8 cellular contexts compared by ENCODE assay signal in the genomic region with DNA sequence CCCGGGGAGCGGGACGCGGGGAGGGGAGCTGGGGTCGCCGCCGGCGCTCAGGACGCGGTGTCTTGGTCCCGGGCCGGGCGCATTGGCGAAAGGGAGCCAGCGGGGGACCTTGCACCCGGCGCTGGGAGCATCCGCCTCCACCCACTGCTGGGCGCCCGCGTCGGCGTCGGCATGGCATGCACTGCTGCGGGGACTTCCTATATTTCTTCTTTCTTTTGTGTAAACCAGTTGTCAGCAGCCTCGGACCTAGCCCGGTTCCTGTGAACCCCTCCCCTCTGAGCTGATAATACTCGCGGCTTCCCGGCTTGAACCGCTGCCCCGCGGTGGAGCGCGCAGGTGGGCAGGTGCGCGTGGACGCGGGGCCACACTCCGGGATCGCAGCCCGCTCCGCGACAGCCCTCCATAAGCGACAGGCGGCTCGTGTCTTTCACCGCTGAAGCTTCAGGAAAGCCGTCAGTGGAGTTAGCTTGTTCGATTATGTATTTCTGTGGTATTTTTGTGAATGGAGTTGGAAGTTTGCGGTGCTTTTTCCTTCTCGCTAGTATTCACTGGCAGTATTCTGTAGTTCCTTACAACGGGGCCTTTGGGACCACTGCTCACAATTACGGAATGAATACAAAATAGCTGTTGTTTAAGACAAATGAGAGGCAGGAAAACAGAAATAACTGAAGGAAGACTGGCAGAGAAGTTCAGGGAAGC. TPM values are rescaled to one million over a fixed set of nuclear protein-coding genes. Genes with fewer than 3 reads are reported as not detected.
A peak's percentile ranks its signal among the peaks of the same experiment; 100 is the strongest.
DNase-seq lines count a peak whose midpoint lies in the region; ATAC-seq, FAIRE-seq and TF ChIP-seq lines count a peak whose summit lies in the region.

No MANE protein-coding gene starts in this region.

- H3K4me3 ChIP-seq in A549 (peak overlapping the region; percentile 77), gastroesophageal sphincter (peak overlapping the region; percentile 46 to 89), ovary (peak overlapping the region; percentile 48)

- peak overlapping the region; percentile 70 to 92 for H3K27ac ChIP-seq in A549
- peak overlapping the region in 3 of 4 donors; percentile 15 to 75 (median 54) for H3K27ac ChIP-seq in gastroesophageal sphincter
- H3K27ac ChIP-seq in ovary, result no peak overlapping the region

- TF ChIP-seq RAD21 in A549 (conservative IDR thresholded peaks at IDR 0.05 in 1 of 2, IDR thresholded peaks at IDR 0.05 in 1 of 2), result no peak

- 2% methylated on average over 28 of the region's 54 CpGs for WGBS in A549 (ENCODE audit: missing lambda C conversion rate)
- WGBS in gastroesophageal sphincter (ENCODE audit: low coverage in 1 of 2), 2 donors, result 9 to 16% methylated on average over 2 to 4 of the region's 54 CpGs
- WGBS in ovary, 3 donors, result 1 to 2% (median 2%) methylated on average over 47 to 54 of the region's 54 CpGs

- H3K4me1 ChIP-seq in A549, result peaks cover 54% of the 10 kb centered on the region
- H3K4me1 ChIP-seq in gastroesophageal sphincter, result peaks cover 4 to 28% (median 4%) of the 10 kb centered on the region in 3 donors
- H3K4me1 ChIP-seq in ovary (ENCODE audit: insufficient read depth), result peaks cover 2% of the 10 kb centered on the region

- TF ChIP-seq CTCF in A549 (IDR thresholded peaks at IDR 0.05) (no peak), gastroesophageal sphincter (IDR thresholded peaks at IDR 0.05) (no peak), ovary (IDR thresholded peaks at IDR 0.05) (no peak)

- H3K36me3 ChIP-seq in gastroesophageal sphincter, result no peaks in the 10 kb centered on the region
- H3K36me3 ChIP-seq in ovary, result no peaks in the 10 kb centered on the region

- peaks cover 75% of the 10 kb centered on the region for H3K4me1 Mint-ChIP-seq in activated T-helper 1 cell treated with anti-CD3 and anti-CD28 coated beads, Interleukin-12 subunit alpha, Interleukin-12 subunit beta, Interleukin-2, Interleukin-4 antibody, amounts not matched to agents 30 ng/mL and 10 ng/mL and 1 ng/mL, durations not matched to agents 14 hours and 24 hours and 36 hours (ENCODE audit: low read depth)

- POLR2A ChIA-PET in A549 (lab: Yijun Ruan, JAX), result interaction anchor here (0.5 to 1.9 kb wide), 4 partner anchors 10 to 311 kb away, joined by 3 to 8 read pairs (median 4); partner anchors contain the start of gene MED21

- TF ChIP-seq POLR2A in A549 (IDR thresholded peaks at IDR 0.05; ENCODE audit: low read length) (no peak), gastroesophageal sphincter (IDR thresholded peaks at IDR 0.05) (no peak), ovary (IDR thresholded peaks at IDR 0.05) (no peak)

- CTCF ChIA-PET in A549 (lab: Yijun Ruan, JAX), result interaction anchor here (0.9 to 1.6 kb wide), 5 partner anchors 13 to 317 kb away, joined by 3 to 7 read pairs (median 4); partner anchors contain the start of gene MED21

- H3K36me3 Mint-ChIP-seq in activated T-helper 1 cell treated with anti-CD3 and anti-CD28 coated beads, Interleukin-12 subunit alpha, Interleukin-12 subunit beta, Interleukin-2, Interleukin-4 antibody, amounts not matched to agents 30 ng/mL and 10 ng/mL and 1 ng/mL, durations not matched to agents 14 hours and 24 hours and 36 hours (ENCODE audit: low read depth), result peaks cover 18% of the 10 kb centered on the region

- H3K9me3 ChIP-seq in A549 (no peaks in the 10 kb centered on the region), gastroesophageal sphincter (no peaks in the 10 kb centered on the region), ovary (no peaks in the 10 kb centered on the region)

- H3K27me3 ChIP-seq in gastroesophageal sphincter, result no peaks in the 10 kb centered on the region
- no peaks in the 10 kb centered on the region for H3K27me3 ChIP-seq in ovary

- H3K9me3 Mint-ChIP-seq in activated T-helper 1 cell treated with anti-CD3 and anti-CD28 coated beads, Interleukin-12 subunit alpha, Interleukin-12 subunit beta, Interleukin-2, Interleukin-4 antibody, amounts not matched to agents 30 ng/mL and 10 ng/mL and 1 ng/mL, durations not matched to agents 14 hours and 24 hours and 36 hours, result no peaks in the 10 kb centered on the region

- peak; percentile 21 to 28; a peak in 5 of 6 replicates for ATAC-seq in A549
- ATAC-seq in GM18517 (IDR thresholded peaks at IDR 0.05; ENCODE audit: unreplicated experiment), result peak; percentile 27
- peak; percentile 12 for ATAC-seq in HG03097 (IDR thresholded peaks at IDR 0.05; ENCODE audit: low FRiP score, unreplicated experiment)
- ATAC-seq in gastroesophageal sphincter, result peak; percentile 20

- FAIRE-seq in A549 (lab: Jason Lieb, UNC), result no peak

- peak overlapping the region; percentile 96 for H3K27ac Mint-ChIP-seq in activated T-helper 1 cell treated with anti-CD3 and anti-CD28 coated beads, Interleukin-12 subunit alpha, Interleukin-12 subunit beta, Interleukin-2, Interleukin-4 antibody, amounts not matched to agents 30 ng/mL and 10 ng/mL and 1 ng/mL, durations not matched to agents 14 hours and 24 hours and 36 hours

- TF ChIP-seq EP300 in A549 (IDR thresholded peaks at IDR 0.05) (no peak), gastroesophageal sphincter (IDR thresholded peaks at IDR 0.05) (no peak), ovary (IDR thresholded peaks at IDR 0.05) (no peak)

- H3K4me2 ChIP-seq in A549, result peak overlapping the region; percentile 92

- DNase-seq in A549 (ENCODE audit: low read depth in 1 of 2, low spot score in 1 of 2) (no peak), NOMO-1 treated with DMSO at 0.1 percent for 48 hours (lab: John Stamatoyannopoulos, UW; ENCODE audit: unreplicated experiment) (peak; percentile 58), ovary (peak in 4 of 5 donors; percentile 19 to 36 (median 20)), pons (ENCODE audit: low spot score) (no peak)
- peak; percentile 58 for DNase-seq in activated T-helper 1 cell treated with anti-CD3 and anti-CD28 coated beads, Interleukin-12 subunit alpha, Interleukin-12 subunit beta, Interleukin-2, Interleukin-4 antibody, amounts not matched to agents 30 ng/mL and 10 ng/mL and 1 ng/mL, durations not matched to agents 14 hours and 24 hours and 36 hours (ENCODE audit: low spot score)

- peak overlapping the region; percentile 99 for H3K4me3 Mint-ChIP-seq in activated T-helper 1 cell treated with anti-CD3 and anti-CD28 coated beads, Interleukin-12 subunit alpha, Interleukin-12 subunit beta, Interleukin-2, Interleukin-4 antibody, amounts not matched to agents 30 ng/mL and 10 ng/mL and 1 ng/mL, durations not matched to agents 14 hours and 24 hours and 36 hours

- H3K27me3 Mint-ChIP-seq in activated T-helper 1 cell treated with anti-CD3 and anti-CD28 coated beads, Interleukin-12 subunit alpha, Interleukin-12 subunit beta, Interleukin-2, Interleukin-4 antibody, amounts not matched to agents 30 ng/mL and 10 ng/mL and 1 ng/mL, durations not matched to agents 14 hours and 24 hours and 36 hours (ENCODE audit: insufficient read depth), result no peaks in the 10 kb centered on the region

- intact Hi-C loops in activated T-helper 1 cell treated with anti-CD3 and anti-CD28 coated beads, Interleukin-12 subunit alpha, Interleukin-12 subunit beta, Interleukin-2, Interleukin-4 antibody, amounts not matched to agents 30 ng/mL and 10 ng/mL and 1 ng/mL, durations not matched to agents 14 hours and 24 hours and 36 hours (cut with micrococcal nuclease), result loop anchor here (2.0 to 10.0 kb wide), 8 partner anchors 89 to 1769 kb away; partner anchors contain the start of genes BHLHE41, ITPR2, MRPS35 and PPFIBP1
- intact Hi-C loops in ovary (cut with DNase I), result no loop called here

TF ChIP-seq in A549, 52 proteins besides CTCF, POLR2A, EP300 and RAD21 (continues in another document):
- TF ChIP-seq HDAC2 (IDR thresholded peaks at IDR 0.05) (0 out of 2 replicates have a peak, but pooled peaks have one; percentile 25), HES2 (IDR thresholded peaks at IDR 0.05) (no peak), E2F6 (IDR thresholded peaks at IDR 0.05; ENCODE audit: borderline replicate concordance, low read depth) (peak; percentile 56; the same call in 1 of the 2 replicates), MAX (IDR thresholded peaks at IDR 0.05) (peak; percentile 62)

RNA-seq across cellular contexts. Expression of gene BMAL2, which starts 0.8 kb away (rescaled TPM):
- polyA plus RNA-seq in A549 (2011; rRNA removed) (16.6 and 23.1 TPM in 2 replicates), A549 (2017; fragmentation: RNase III; extraction: RNeasy Plus Mini Kit Qiagen cat#74134 plus additional on column Dnase treatment) (13.5 to 19.9 TPM (median 15.1 TPM) in 3 replicates), ovary (1 to 10 TPM in 1 of 2 donors, under 1 TPM in 1; 0.41 to 1.2 TPM)
- polyA plus RNA-seq in A549 (2012; cell fraction: cytosol; rRNA removed), result 5.0 and 5.5 TPM in 2 replicates
- polyA plus RNA-seq in A549 (2012; cell fraction: nucleus; rRNA removed), result 2.3 and 3.6 TPM in 2 replicates
- polyA minus RNA-seq in A549 (2011; rRNA and poly(A)+ RNA removed), result 11.6 and 13.8 TPM in 2 replicates
- 57.2 and 58.0 TPM in 2 replicates for total RNA-seq in activated T-helper 1 cell treated with anti-CD3 and anti-CD28 coated beads, Interleukin-12 subunit alpha, Interleukin-12 subunit beta, Interleukin-2, Interleukin-4 antibody, amounts not matched to agents 30 ng/mL and 10 ng/mL and 1 ng/mL, durations not matched to agents 14 hours and 24 hours and 36 hours
- total RNA-seq in gastroesophageal sphincter (1 to 10 TPM; 3.0 to 8.7 (median 6.0) TPM), ovary (1 to 10 TPM in 3 of 7 donors, under 1 TPM in 4; 0.13 to 3.0 (median 0.87) TPM)

Comparison
In these comparisons a context has a peak if more than half of its experiments do, and no peak if none do; other contexts are left out.
1. DNase-seq: peak in NOMO-1 treated with DMSO at 0.1 percent for 48 hours (single experiment), activated T-helper 1 cell treated with anti-CD3 and anti-CD28 coated beads, Interleukin-12 subunit alpha, Interleukin-12 subunit beta, Interleukin-2, Interleukin-4 antibody, amounts not matched to agents 30 ng/mL and 10 ng/mL and 1 ng/mL, durations not matched to agents 14 hours and 24 hours and 36 hours (single experiment) and ovary (4 of 5); none in A549 (0 of 2) and pons (single experiment).
2. H3K27ac ChIP-seq: peak in A549 (2 of 2) and gastroesophageal sphincter (3 of 4); none in ovary (0 of 2).
3. Peak in every context shown above with its lines, with median percentiles within 50 percentile points of each other: ATAC-seq and H3K4me3 ChIP-seq.